28 cellular contexts compared by ENCODE assay signal in genomic region chr9:36704148-36704547, GRCh38.
"Had no signal": no experiment of that assay in that cellular context is flagged by ENCODE, and none has a peak within 500 bp of the region (broad histone marks: within the 10 kb centered on the region; RNA-seq: fewer than 3 reads in every experiment).

No MANE protein-coding gene starts in this region.

- H3K79me2 ChIP-seq: hepatocyte had no signal

- ATAC-seq: effector memory CD8-positive, alpha-beta T cell; esophagus mucosa; foreskin keratinocyte; gastrocnemius medialis; gastroesophageal sphincter; heart left ventricle; heart right ventricle had no signal

- H3K27me3 ChIP-seq: colonic mucosa, esophagus muscularis mucosa, gastrocnemius medialis, hepatocyte had no signal

- H3K27ac ChIP-seq: colonic mucosa, coronary artery, dorsolateral prefrontal cortex, epithelial cell of prostate, esophagus muscularis mucosa, esophagus squamous epithelium, foreskin keratinocyte, gastrocnemius medialis, gastroesophageal sphincter, heart left ventricle, heart right ventricle, hepatocyte had no signal

- H3K36me3 ChIP-seq: colonic mucosa, esophagus muscularis mucosa, esophagus squamous epithelium, gastrocnemius medialis, gastroesophageal sphincter, heart left ventricle, heart right ventricle had no signal

- H3K9me3 ChIP-seq: colonic mucosa, gastrocnemius medialis, gastroesophageal sphincter had no signal

- H3K4me1 ChIP-seq: colonic mucosa, esophagus muscularis mucosa, esophagus squamous epithelium, foreskin keratinocyte, gastrocnemius medialis, gastroesophageal sphincter, heart left ventricle, heart right ventricle had no signal

- H3K4me3 ChIP-seq: colonic mucosa, coronary artery, dorsolateral prefrontal cortex, esophagus muscularis mucosa, esophagus squamous epithelium, gastrocnemius medialis, gastroesophageal sphincter, heart left ventricle, heart right ventricle, hepatocyte had no signal

- DNase-seq: colonic mucosa; cortex of kidney; dermis blood vessel endothelial cell; dorsolateral prefrontal cortex; effector CD4-positive, alpha-beta T cell; effector CD8-positive, alpha-beta T cell; effector memory CD4-positive, alpha-beta T cell; effector memory CD8-positive, alpha-beta T cell; endodermal cell; erythroblast; esophagus squamous epithelium; foreskin fibroblast; foreskin keratinocyte; foreskin melanocyte; gastrocnemius medialis; glutamatergic neuron; head of caudate nucleus; heart left ventricle; heart right ventricle had no signal

- H3K4me2 ChIP-seq: hepatocyte had no signal

- H2AFZ ChIP-seq: hepatocyte had no signal

- FAIRE-seq: endometrium, endothelial cell of umbilical vein, frontal cortex had no signal
